10 cellular contexts compared by ENCODE assay signal in the genomic region with DNA sequence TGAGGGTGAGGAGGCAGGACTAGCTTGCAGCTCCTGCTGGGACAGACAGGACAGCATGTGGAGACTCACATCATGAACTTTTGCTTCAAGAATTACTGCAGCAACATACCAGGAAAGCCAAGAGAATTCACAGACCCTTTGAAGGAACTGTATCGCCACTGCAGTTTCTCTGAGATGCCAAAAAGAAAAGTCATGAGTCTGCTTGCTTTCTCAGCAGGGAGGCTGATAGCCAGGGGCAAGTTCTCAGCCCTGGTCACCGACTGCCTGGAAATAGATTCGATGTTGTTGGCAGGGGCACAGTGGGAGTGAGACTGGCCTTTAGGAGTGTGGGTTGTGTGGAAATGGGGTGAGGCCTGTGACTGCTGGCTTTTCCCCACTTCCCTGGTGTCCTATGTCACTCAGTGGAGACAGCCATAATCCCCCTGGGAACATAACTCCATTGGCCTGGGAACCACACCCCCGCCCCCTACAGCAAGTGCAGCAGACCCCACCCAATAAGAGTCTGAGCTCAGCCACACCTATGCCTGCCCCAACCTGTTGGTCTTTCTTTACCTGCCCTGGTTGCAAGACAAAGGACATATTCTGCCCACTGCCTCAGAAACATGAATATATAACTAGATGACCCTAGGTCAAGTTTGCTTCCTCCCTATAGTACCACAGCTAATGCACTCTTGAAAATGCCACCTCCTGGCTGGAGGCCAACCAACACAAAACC. TPM values are rescaled to one million over a fixed set of nuclear protein-coding genes. Genes with fewer than 3 reads are reported as not detected.
DNase-seq lines count a peak whose midpoint lies in the region; ATAC-seq and TF ChIP-seq lines count a peak whose summit lies in the region.
"Had no signal": no experiment of that assay in that cellular context is flagged by ENCODE, and none has a peak within 500 bp of the region (broad histone marks: within the 10 kb centered on the region; RNA-seq: fewer than 3 reads in every experiment).

No MANE protein-coding gene starts in this region.

- TF ChIP-seq CTCF in KMS-11 (conservative IDR thresholded peaks at IDR 0.05; ENCODE audit: low read depth, low read length) (no peak), astrocyte of the spinal cord (IDR thresholded peaks at IDR 0.05; ENCODE audit: low read depth, low read length) (no peak), hepatocyte (IDR thresholded peaks at IDR 0.05; ENCODE audit: poor library complexity) (no peak)

- no peaks in the 10 kb centered on the region for H3K9me3 ChIP-seq in CD4-positive, alpha-beta memory T cell (ENCODE audit: control insufficient read depth in 1 of 2, low read length in 2 of 2)
- no peaks in the 10 kb centered on the region for H3K9me3 ChIP-seq in hepatocyte (ENCODE audit: low read depth)

- H3K79me2 ChIP-seq in KMS-11 (ENCODE audit: insufficient read depth, low read depth) (peaks cover 12% of the 10 kb centered on the region; the same call in 1 of the 2 replicates), hepatocyte (no peaks in the 10 kb centered on the region)

- H3K27ac Mint-ChIP-seq in CD4-positive, alpha-beta memory T cell, result peak overlapping the region in 6 of 7 donors; percentile 16 to 86 (median 60)

- H3K4me2 ChIP-seq in KMS-11 (no peak overlapping the region), hepatocyte (no peak overlapping the region)

- H3K4me3 ChIP-seq in CD4-positive, alpha-beta memory T cell (ENCODE audit: low read length in 2 of 2), result no peak overlapping the region
- H3K4me3 ChIP-seq in KMS-11 (IDR thresholded peaks at IDR 0.05; ENCODE audit: insufficient read depth, low read depth, low read length) (no peak overlapping the region), astrocyte of the spinal cord (ENCODE audit: low read depth, low read length) (no peak overlapping the region), hepatocyte (no peak overlapping the region)
- H3K4me3 ChIP-seq: esophagus muscularis mucosa had no signal

- H3K9me2 ChIP-seq in hepatocyte (replicated peaks; ENCODE audit: insufficient read depth), result no peaks in the 10 kb centered on the region

- H3K4me1 Mint-ChIP-seq in CD4-positive, alpha-beta memory T cell, result peaks cover 28 to 47% (median 39%) of the 10 kb centered on the region in 4 donors

- H2AFZ ChIP-seq in KMS-11 (ENCODE audit: low read depth) (peak overlapping the region; percentile 12; the same call in 1 of the 2 replicates), hepatocyte (no peak overlapping the region)

- no peaks in the 10 kb centered on the region for H4K20me1 ChIP-seq in KMS-11 (ENCODE audit: insufficient read depth)
- no peaks in the 10 kb centered on the region for H4K20me1 ChIP-seq in hepatocyte (ENCODE audit: insufficient read depth, poor library complexity, severe bottlenecking)

- H3K27me3 Mint-ChIP-seq in CD4-positive, alpha-beta memory T cell, result no peaks in the 10 kb centered on the region

- H3K27me3 ChIP-seq in CD4-positive, alpha-beta memory T cell (ENCODE audit: insufficient read depth, low read length), result no peaks in the 10 kb centered on the region
- H3K27me3 ChIP-seq in KMS-11 (ENCODE audit: insufficient read depth, low read depth), result no peaks in the 10 kb centered on the region
- H3K27me3 ChIP-seq in hepatocyte, result no peaks in the 10 kb centered on the region
- H3K27me3 ChIP-seq: esophagus muscularis mucosa had no signal

- intact Hi-C loops in CD4-positive, alpha-beta memory T cell (cut with micrococcal nuclease), result loop anchor here (2.0 to 5.0 kb wide), 5 partner anchors 497 to 1237 kb away; a partner anchor contains a TSS

- peak overlapping the region in 2 of 8 donors; percentile 9 to 22 for H3K4me3 Mint-ChIP-seq in CD4-positive, alpha-beta memory T cell

- in situ Hi-C loops in astrocyte of the spinal cord (cut with HindIII; ENCODE audit: low sequenced_read_pairs), result no loop called here

- no peak for DNase-seq in CD4-positive, alpha-beta memory T cell
- DNase-seq in astrocyte of the spinal cord (ENCODE audit: low read depth, low spot score), result peak; percentile 64
- DNase-seq in myocyte (ENCODE audit: low read depth), result peak; percentile 35
- no peak for DNase-seq in midbrain (lab: John Stamatoyannopoulos, UW)
- no peak for DNase-seq in hepatocyte (ENCODE audit: low spot score)

- H3K9ac ChIP-seq in KMS-11, result no peak overlapping the region

- POLR2A ChIA-PET in CD4-positive, alpha-beta memory T cell (lab: Charles Lee; ENCODE audit: partially characterized antibody), result interaction anchor here (1.2 to 2.7 kb wide), 3 partner anchors 18 to 113 kb away, joined by 3 to 24 read pairs (median 5); a partner anchor contains a TSS

- peaks cover 31 to 43% of the 10 kb centered on the region in 2 donors for H3K36me3 Mint-ChIP-seq in CD4-positive, alpha-beta memory T cell

- H3K9me3 Mint-ChIP-seq in CD4-positive, alpha-beta memory T cell, result peaks cover under 1 to 39% (median 23%) of the 10 kb centered on the region in 8 donors

- CTCF ChIA-PET in CD4-positive, alpha-beta memory T cell (lab: Charles Lee; ENCODE audit: partially characterized antibody), result interaction anchor here (1.3 kb wide), 1 partner anchor 109 kb away, joined by 5 read pairs; no protein-coding TSS in a partner anchor

- no peak for ATAC-seq in GM19397 (IDR thresholded peaks at IDR 0.05; ENCODE audit: unreplicated experiment)
- ATAC-seq in GM21717 (IDR thresholded peaks at IDR 0.05; ENCODE audit: unreplicated experiment), result no peak

- H3K4me1 ChIP-seq in CD4-positive, alpha-beta memory T cell (ENCODE audit: insufficient read depth, low read length), result peaks cover 37% of the 10 kb centered on the region
- peaks cover 35% of the 10 kb centered on the region for H3K4me1 ChIP-seq in KMS-11 (ENCODE audit: low read depth, poor library complexity, severe bottlenecking)
- no peaks in the 10 kb centered on the region for H3K4me1 ChIP-seq in hepatocyte (ENCODE audit: insufficient read depth)

- 60% methylated on average over 4 of the region's 4 CpGs for WGBS in hepatocyte (ENCODE audit: low lambda C conversion rate, missing lambda C conversion rate)

- no peaks in the 10 kb centered on the region for H3K36me3 ChIP-seq in CD4-positive, alpha-beta memory T cell (ENCODE audit: insufficient read depth, low read length)
- H3K36me3 ChIP-seq in KMS-11 (ENCODE audit: insufficient read depth), result no peaks in the 10 kb centered on the region
- H3K36me3 ChIP-seq in hepatocyte (replicated peaks; ENCODE audit: insufficient read depth, low read depth), result no peaks in the 10 kb centered on the region

- no peak overlapping the region for H3K27ac ChIP-seq in CD4-positive, alpha-beta memory T cell (ENCODE audit: low read depth, low read length)
- H3K27ac ChIP-seq in KMS-11 (no peak overlapping the region), hepatocyte (no peak overlapping the region)
- H3K27ac ChIP-seq: esophagus muscularis mucosa had no signal

RNA-seq across cellular contexts. Expression of a gene that starts 1.6 kb away (rescaled TPM):
- total RNA-seq in CD4-positive, alpha-beta memory T cell, result 10 to 100 TPM; 55.1 to 56.6 TPM
- 10 to 100 TPM; 13.3 to 23.8 TPM for polyA plus RNA-seq in CD4-positive, alpha-beta memory T cell
- total RNA-seq in myocyte (15.0 and 17.6 TPM in 2 replicates), hepatocyte (2.6 and 4.4 TPM in 2 replicates)
- polyA plus RNA-seq in myocyte (2012), result 3.3 TPM
- polyA plus RNA-seq in hepatocyte, result 0.54 and 1.1 TPM in 2 replicates
- polyA plus RNA-seq: neural cell had no signal

RNA-seq across cellular contexts. Expression of a gene that starts 28.8 kb away (rescaled TPM):
- 10 to 100 TPM; 36.9 to 41.3 TPM for total RNA-seq in CD4-positive, alpha-beta memory T cell
- polyA plus RNA-seq in CD4-positive, alpha-beta memory T cell, result 10 to 100 TPM; 20.4 to 49.4 TPM
- total RNA-seq in myocyte (25.0 and 27.7 TPM in 2 replicates), hepatocyte (1.5 and 4.5 TPM in 2 replicates)
- 11.2 TPM for polyA plus RNA-seq in myocyte (2012)
- 1.5 and 3.4 TPM in 2 replicates for polyA plus RNA-seq in hepatocyte
- polyA plus RNA-seq: neural cell had no signal

Comparison
In these comparisons a context has a peak if more than half of its experiments do, and no peak if none do; other contexts are left out.
1. DNase-seq: peak in astrocyte of the spinal cord (single experiment) and myocyte (single experiment); none in CD4-positive, alpha-beta memory T cell (0 of 5), midbrain (single experiment) and hepatocyte (single experiment).